1 cellular context compared by ENCODE assay signal in the genomic region with DNA sequence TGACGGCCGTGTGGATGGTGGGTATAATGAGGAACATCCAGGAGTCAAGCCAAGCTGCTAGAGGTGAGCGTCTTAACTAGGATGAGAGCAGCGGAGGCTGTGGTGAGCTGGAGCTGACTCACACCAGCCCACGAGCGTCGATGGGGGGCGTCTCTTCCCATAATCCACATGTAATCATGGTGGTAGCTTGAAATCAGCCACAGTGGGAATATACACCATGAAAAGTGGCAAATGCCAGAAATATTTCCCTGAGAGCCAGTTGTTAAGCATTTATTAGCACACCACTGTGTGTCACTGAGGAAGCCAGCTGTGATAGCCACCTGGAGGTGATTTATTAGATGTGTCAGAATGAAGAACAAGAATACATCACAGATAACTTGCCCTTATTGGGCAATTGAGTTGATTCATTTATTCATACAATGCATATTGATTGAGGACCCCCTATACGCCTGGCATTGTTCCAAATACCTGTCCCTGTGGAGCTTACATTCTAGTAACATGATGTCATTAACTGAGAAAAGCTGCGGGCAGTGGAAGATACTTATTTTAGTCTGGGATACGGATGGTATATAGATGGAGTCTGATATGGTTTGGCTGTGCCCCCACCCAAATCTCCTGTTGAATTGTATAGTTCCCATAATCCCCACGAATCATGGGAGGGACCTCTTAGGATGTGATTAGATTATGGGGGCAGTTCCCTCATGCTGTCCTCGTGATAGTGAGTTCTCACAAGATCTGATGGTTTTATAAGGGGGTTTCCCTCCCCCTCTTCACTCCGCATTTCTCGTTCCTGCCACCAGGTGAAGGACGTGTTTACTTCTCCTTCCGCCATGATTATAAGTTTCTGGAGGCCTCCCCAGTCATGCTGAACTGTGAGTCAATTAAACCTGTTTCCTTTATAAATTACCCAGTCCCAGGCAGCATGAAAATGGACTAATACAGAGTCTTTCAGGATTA.
TF ChIP-seq lines count a peak whose summit lies in the region.

No MANE protein-coding gene starts in this region.

TF ChIP-seq in HCT116, 20 proteins besides CTCF, POLR2A, EP300 and RAD21:
- TF ChIP-seq ATF3 (IDR thresholded peaks at IDR 0.05) = no peak
- no peak for TF ChIP-seq ELF1 (IDR thresholded peaks at IDR 0.05; ENCODE audit: borderline replicate concordance, low read depth)
- TF ChIP-seq ZFX (IDR thresholded peaks at IDR 0.05) = no peak
- TF ChIP-seq, protein P1, sequence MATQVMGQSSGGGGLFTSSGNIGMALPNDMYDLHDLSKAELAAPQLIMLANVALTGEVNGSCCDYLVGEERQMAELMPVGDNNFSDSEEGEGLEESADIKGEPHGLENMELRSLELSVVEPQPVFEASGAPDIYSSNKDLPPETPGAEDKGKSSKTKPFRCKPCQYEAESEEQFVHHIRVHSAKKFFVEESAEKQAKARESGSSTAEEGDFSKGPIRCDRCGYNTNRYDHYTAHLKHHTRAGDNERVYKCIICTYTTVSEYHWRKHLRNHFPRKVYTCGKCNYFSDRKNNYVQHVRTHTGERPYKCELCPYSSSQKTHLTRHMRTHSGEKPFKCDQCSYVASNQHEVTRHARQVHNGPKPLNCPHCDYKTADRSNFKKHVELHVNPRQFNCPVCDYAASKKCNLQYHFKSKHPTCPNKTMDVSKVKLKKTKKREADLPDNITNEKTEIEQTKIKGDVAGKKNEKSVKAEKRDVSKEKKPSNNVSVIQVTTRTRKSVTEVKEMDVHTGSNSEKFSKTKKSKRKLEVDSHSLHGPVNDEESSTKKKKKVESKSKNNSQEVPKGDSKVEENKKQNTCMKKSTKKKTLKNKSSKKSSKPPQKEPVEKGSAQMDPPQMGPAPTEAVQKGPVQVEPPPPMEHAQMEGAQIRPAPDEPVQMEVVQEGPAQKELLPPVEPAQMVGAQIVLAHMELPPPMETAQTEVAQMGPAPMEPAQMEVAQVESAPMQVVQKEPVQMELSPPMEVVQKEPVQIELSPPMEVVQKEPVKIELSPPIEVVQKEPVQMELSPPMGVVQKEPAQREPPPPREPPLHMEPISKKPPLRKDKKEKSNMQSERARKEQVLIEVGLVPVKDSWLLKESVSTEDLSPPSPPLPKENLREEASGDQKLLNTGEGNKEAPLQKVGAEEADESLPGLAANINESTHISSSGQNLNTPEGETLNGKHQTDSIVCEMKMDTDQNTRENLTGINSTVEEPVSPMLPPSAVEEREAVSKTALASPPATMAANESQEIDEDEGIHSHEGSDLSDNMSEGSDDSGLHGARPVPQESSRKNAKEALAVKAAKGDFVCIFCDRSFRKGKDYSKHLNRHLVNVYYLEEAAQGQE (IDR thresholded peaks at IDR 0.05; ENCODE audit: low read depth) = no peak
- TF ChIP-seq YY1 (IDR thresholded peaks at IDR 0.05; ENCODE audit: extremely low read depth, insufficient replicate concordance, low read depth, low read length) = no peak
- TF ChIP-seq SP1 (IDR thresholded peaks at IDR 0.05; ENCODE audit: low read depth) = no peak
- TF ChIP-seq CEBPB (IDR thresholded peaks at IDR 0.05; ENCODE audit: low read depth) = no peak
- TF ChIP-seq SRF (IDR thresholded peaks at IDR 0.05; ENCODE audit: low read depth) = no peak
- TF ChIP-seq EZH2 (IDR thresholded peaks at IDR 0.05) = no peak
- no peak for TF ChIP-seq JUND (IDR thresholded peaks at IDR 0.05)
- TF ChIP-seq TCF7L2 (IDR thresholded peaks at IDR 0.05; ENCODE audit: borderline replicate concordance, extremely low read depth, insufficient read depth, insufficient read length) = no peak
- TF ChIP-seq POLR2AphosphoS5 (IDR thresholded peaks at IDR 0.05; ENCODE audit: low read depth, low read length) = no peak
- no peak for TF ChIP-seq FOSL1 (IDR thresholded peaks at IDR 0.05; ENCODE audit: low read depth)
- no peak for TF ChIP-seq ZNF274 (IDR thresholded peaks at IDR 0.05; ENCODE audit: low read depth, low read length)
- TF ChIP-seq EGR1 (IDR thresholded peaks at IDR 0.05; ENCODE audit: low read depth) = no peak
- TF ChIP-seq ZBTB33 (IDR thresholded peaks at IDR 0.05; ENCODE audit: extremely low read depth, insufficient replicate concordance, low read length) = no peak
- TF ChIP-seq EZH2phosphoT487 (IDR thresholded peaks at IDR 0.05; ENCODE audit: borderline replicate concordance) = no peak
- TF ChIP-seq MAX (IDR thresholded peaks at IDR 0.05) = no peak
- TF ChIP-seq SIN3A (IDR thresholded peaks at IDR 0.05; ENCODE audit: low read depth) = no peak
- no peak for TF ChIP-seq CBX3 (IDR thresholded peaks at IDR 0.05; ENCODE audit: low read depth)
TF ChIP-seq in HCT116: peak in this region for 0.
